Comparison of ENCODE assay signal across 12 cellular contexts in the genomic region with DNA sequence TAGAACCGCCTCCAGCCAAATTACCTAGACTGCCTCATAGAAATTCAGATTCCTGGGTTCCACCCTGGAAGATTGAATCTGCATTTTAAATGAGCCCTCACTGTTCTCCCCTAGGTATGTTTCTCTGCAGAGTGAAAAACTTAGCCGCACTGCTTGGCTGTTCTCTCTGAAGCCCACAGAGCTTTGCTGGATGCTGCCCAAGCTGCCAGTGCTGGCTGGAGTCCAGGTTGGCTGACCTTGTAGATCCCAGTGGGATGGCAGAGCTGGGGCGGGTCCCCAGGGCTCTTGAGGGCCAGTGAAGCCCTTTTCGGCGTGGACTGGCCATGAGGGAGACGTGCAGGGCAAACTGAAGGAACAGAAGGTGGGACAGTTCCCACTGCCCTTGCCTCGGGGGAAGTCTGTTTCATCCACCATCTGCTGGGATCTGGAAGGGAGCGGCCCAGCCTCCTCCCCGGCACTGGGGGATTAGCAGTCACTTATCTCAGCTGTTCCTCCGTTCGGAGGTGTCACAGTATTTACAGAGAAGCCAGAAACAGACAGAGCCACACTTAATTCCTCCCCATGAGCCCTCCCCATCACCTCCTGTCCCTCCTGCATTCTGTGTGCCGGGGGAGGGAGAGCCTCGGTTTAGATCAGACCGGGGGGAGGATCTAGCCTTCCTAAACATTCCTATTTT. TPM values are rescaled to one million over a fixed set of nuclear protein-coding genes. Genes with fewer than 3 reads are reported as not detected.
DNase-seq lines count a peak whose midpoint lies in the region; ATAC-seq and TF ChIP-seq lines count a peak whose summit lies in the region.
"Had no signal": no experiment of that assay in that cellular context is flagged by ENCODE, and none has a peak within 500 bp of the region (broad histone marks: within the 10 kb centered on the region; RNA-seq: fewer than 3 reads in every experiment).

No MANE protein-coding gene starts in this region.

- H3K9me2 ChIP-seq in GM23338 (ENCODE audit: insufficient read depth) (0 out of 2 replicates have a peak, but pooled peaks cover 4% of the 10 kb centered on the region), PC-3 (replicated peaks; ENCODE audit: low read length) (no peaks in the 10 kb centered on the region)

- H3K27ac Mint-ChIP-seq in GM23338: no peak overlapping the region
- no peak overlapping the region for H3K27ac Mint-ChIP-seq in stimulated activated memory B cell treated with anti-CD40 and anti-IgM and Interleukin-4, amounts not matched to agents 10 μg/mL and 1 μg/mL and 100 μg/mL, for 72 hours
- H3K27ac Mint-ChIP-seq: activated naive CD8-positive, alpha-beta T cell treated with anti-CD3 and anti-CD28 coated beads, Interleukin-2, amount 10 ng/mL, durations not matched to agents 7 days and 5 days had no signal

- BruUV-seq in PC-3 (replicated peaks; lab: Mats Ljungman, UMichigan): no TSS peak

- no peaks in the 10 kb centered on the region for H3K36me3 Mint-ChIP-seq in GM23338 (ENCODE audit: low read depth)
- H3K36me3 Mint-ChIP-seq in stimulated activated memory B cell treated with anti-CD40 and anti-IgM and Interleukin-4, amounts not matched to agents 10 μg/mL and 1 μg/mL and 100 μg/mL, for 72 hours: no peaks in the 10 kb centered on the region

- no peak overlapping the region for H3K4me3 Mint-ChIP-seq in GM23338
- no peak overlapping the region for H3K4me3 Mint-ChIP-seq in stimulated activated memory B cell treated with anti-CD40 and anti-IgM and Interleukin-4, amounts not matched to agents 10 μg/mL and 1 μg/mL and 100 μg/mL, for 72 hours
- H3K4me3 Mint-ChIP-seq: activated naive CD8-positive, alpha-beta T cell treated with anti-CD3 and anti-CD28 coated beads, Interleukin-2, amount 10 ng/mL, durations not matched to agents 7 days and 5 days had no signal

- H3K36me3 ChIP-seq in GM23338 (ENCODE audit: insufficient read depth) (no peaks in the 10 kb centered on the region), PC-3 (ENCODE audit: low read depth, low read length) (no peaks in the 10 kb centered on the region)
- H3K36me3 ChIP-seq: esophagus squamous epithelium had no signal

- H3K27me3 Mint-ChIP-seq in GM23338 (ENCODE audit: insufficient read depth, low read depth, poor library complexity): peaks cover 13% of the 10 kb centered on the region
- peaks cover 54% of the 10 kb centered on the region for H3K27me3 Mint-ChIP-seq in stimulated activated memory B cell treated with anti-CD40 and anti-IgM and Interleukin-4, amounts not matched to agents 10 μg/mL and 1 μg/mL and 100 μg/mL, for 72 hours

- no peak overlapping the region for H3K27ac ChIP-seq in GM23338 (ENCODE audit: low read depth)
- no peak overlapping the region for H3K27ac ChIP-seq in PC-3 (ENCODE audit: low read length)

- peaks cover 16% of the 10 kb centered on the region for H3K4me1 Mint-ChIP-seq in GM23338
- peaks cover 6% of the 10 kb centered on the region for H3K4me1 Mint-ChIP-seq in stimulated activated memory B cell treated with anti-CD40 and anti-IgM and Interleukin-4, amounts not matched to agents 10 μg/mL and 1 μg/mL and 100 μg/mL, for 72 hours
- H3K4me1 Mint-ChIP-seq: activated naive CD8-positive, alpha-beta T cell treated with anti-CD3 and anti-CD28 coated beads, Interleukin-2, amount 10 ng/mL, durations not matched to agents 7 days and 5 days had no signal

- peak; percentile 41 for DNase-seq in GM23338 (ENCODE audit: low spot score)
- DNase-seq in OCI-M2 (lab: John Stamatoyannopoulos, UW; ENCODE audit: unreplicated experiment): peak; percentile 20
- peak; percentile 11 for DNase-seq in fibroblast of pulmonary artery (ENCODE audit: low read depth)
- peak; percentile 76 for DNase-seq in retina
- DNase-seq in activated naive CD4-positive, alpha-beta T cell (lab: John Stamatoyannopoulos, UW): no peak
- DNase-seq in PC-3: no peak
- DNase-seq: activated naive CD8-positive, alpha-beta T cell treated with anti-CD3 and anti-CD28 coated beads, Interleukin-2, amount 10 ng/mL, durations not matched to agents 7 days and 5 days; esophagus squamous epithelium; mucosa of descending colon; NCI-H226 had no signal

- H3K4me2 ChIP-seq in GM23338: no peak overlapping the region; the same call in 1 of the 2 replicates
- no peak overlapping the region for H3K4me2 ChIP-seq in PC-3 (ENCODE audit: low read length)

- H2AFZ ChIP-seq in GM23338: peak overlapping the region; percentile 78; the same call in 1 of the 2 replicates
- no peak overlapping the region for H2AFZ ChIP-seq in PC-3 (ENCODE audit: low read length)

- POLR2A ChIA-PET in PC-3 (lab: Charles Lee; ENCODE audit: unreplicated experiment): no interaction called here

- no peaks in the 10 kb centered on the region for H3K9me3 Mint-ChIP-seq in GM23338
- H3K9me3 Mint-ChIP-seq in stimulated activated memory B cell treated with anti-CD40 and anti-IgM and Interleukin-4, amounts not matched to agents 10 μg/mL and 1 μg/mL and 100 μg/mL, for 72 hours: no peaks in the 10 kb centered on the region
- H3K9me3 Mint-ChIP-seq: activated naive CD8-positive, alpha-beta T cell treated with anti-CD3 and anti-CD28 coated beads, Interleukin-2, amount 10 ng/mL, durations not matched to agents 7 days and 5 days had no signal

- H3K79me2 ChIP-seq in GM23338 (replicated peaks; ENCODE audit: insufficient read depth) (no peaks in the 10 kb centered on the region), PC-3 (ENCODE audit: low read length) (no peaks in the 10 kb centered on the region)

- no peak overlapping the region for H3K9ac ChIP-seq in PC-3 (ENCODE audit: low read length)

- H4K20me1 ChIP-seq in GM23338 (replicated peaks; ENCODE audit: insufficient read depth) (no peaks in the 10 kb centered on the region), PC-3 (ENCODE audit: low read length) (no peaks in the 10 kb centered on the region)

- CTCF ChIA-PET in PC-3 (lab: Charles Lee): no interaction called here

- peaks cover 9% of the 10 kb centered on the region; the same call in 1 of the 2 replicates for H3K4me1 ChIP-seq in GM23338 (ENCODE audit: insufficient read depth)
- peaks cover 4% of the 10 kb centered on the region; the same call in 1 of the 2 replicates for H3K4me1 ChIP-seq in PC-3 (ENCODE audit: insufficient read depth, low read length)

- no peak overlapping the region for H3K4me3 ChIP-seq in GM23338
- H3K4me3 ChIP-seq in fibroblast of pulmonary artery (replicated peaks; ENCODE audit: low read depth, low read length): no peak overlapping the region
- H3K4me3 ChIP-seq in PC-3 (ENCODE audit: low read length): no peak overlapping the region
- H3K4me3 ChIP-seq: esophagus squamous epithelium, mucosa of descending colon had no signal

- intact Hi-C loops in PC-3 (cut with micrococcal nuclease): loop anchor here (5.0 to 10.0 kb wide), 2 partner anchors 58 to 174 kb away; no protein-coding TSS in a partner anchor

- H3F3A ChIP-seq in GM23338 (replicated peaks; ENCODE audit: low read depth): no peaks in the 10 kb centered on the region
- no peaks in the 10 kb centered on the region for H3F3A ChIP-seq in PC-3 (ENCODE audit: low read length, unreplicated experiment)

- ATAC-seq in GM23338 (no peak), HG03457 (IDR thresholded peaks at IDR 0.05; ENCODE audit: unreplicated experiment) (no peak), PC-3 (no peak)
- no peak for ATAC-seq in stimulated activated memory B cell treated with anti-CD40 and anti-IgM and Interleukin-4, amounts not matched to agents 10 μg/mL and 1 μg/mL and 100 μg/mL, for 72 hours
- ATAC-seq: mucosa of descending colon had no signal

- TF ChIP-seq CTCF in GM23338 (conservative IDR thresholded peaks at IDR 0.05; ENCODE audit: low read depth in 2 of 2) (no peak), fibroblast of pulmonary artery (IDR thresholded peaks at IDR 0.05; ENCODE audit: low read length, missing control alignments) (no peak), PC-3 (conservative IDR thresholded peaks at IDR 0.05; ENCODE audit: low read depth, low read length) (no peak)

- no peaks in the 10 kb centered on the region for H3K9me3 ChIP-seq in PC-3 (ENCODE audit: low read length)
- H3K9me3 ChIP-seq: esophagus squamous epithelium, mucosa of descending colon had no signal

- peaks cover 26% of the 10 kb centered on the region for H3K27me3 ChIP-seq in GM23338 (ENCODE audit: insufficient read depth)
- H3K27me3 ChIP-seq in PC-3 (ENCODE audit: low read length): peaks cover 26% of the 10 kb centered on the region

TF ChIP-seq in GM23338, 12 proteins besides CTCF, POLR2A, EP300 and RAD21 (continues in another document):
- TF ChIP-seq, protein P1, sequence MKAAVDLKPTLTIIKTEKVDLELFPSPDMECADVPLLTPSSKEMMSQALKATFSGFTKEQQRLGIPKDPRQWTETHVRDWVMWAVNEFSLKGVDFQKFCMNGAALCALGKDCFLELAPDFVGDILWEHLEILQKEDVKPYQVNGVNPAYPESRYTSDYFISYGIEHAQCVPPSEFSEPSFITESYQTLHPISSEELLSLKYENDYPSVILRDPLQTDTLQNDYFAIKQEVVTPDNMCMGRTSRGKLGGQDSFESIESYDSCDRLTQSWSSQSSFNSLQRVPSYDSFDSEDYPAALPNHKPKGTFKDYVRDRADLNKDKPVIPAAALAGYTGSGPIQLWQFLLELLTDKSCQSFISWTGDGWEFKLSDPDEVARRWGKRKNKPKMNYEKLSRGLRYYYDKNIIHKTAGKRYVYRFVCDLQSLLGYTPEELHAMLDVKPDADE (IDR thresholded peaks at IDR 0.05): no peak
- no peak for TF ChIP-seq POLR2AphosphoS5 (IDR thresholded peaks at IDR 0.05; ENCODE audit: low read depth)
- TF ChIP-seq EZH2 (IDR thresholded peaks at IDR 0.05; ENCODE audit: low read depth, unreplicated experiment): no peak

RNA-seq across cellular contexts. Expression of gene ACTC1, which starts 3.9 kb away (rescaled TPM):
- 18.6 and 26.2 TPM in 2 replicates for total RNA-seq in GM23338 (2014; rRNA removed; shearing (Covaris generic))
- 35.9 and 38.3 TPM in 2 replicates for polyA plus RNA-seq in GM23338 (2016; fragmentation: Nextera tagmentation; extraction: Ambion mirVana)
- not detected in 2 replicates for total RNA-seq in PC-3 (2014; rRNA removed)
- total RNA-seq: activated naive CD8-positive, alpha-beta T cell treated with anti-CD3 and anti-CD28 coated beads, Interleukin-2, amount 10 ng/mL, durations not matched to agents 7 days and 5 days had no signal

RNA-seq across cellular contexts. Expression of gene GJD2, which starts 44.5 kb away (rescaled TPM):
- 0.27 and 0.63 TPM in 2 replicates for total RNA-seq in GM23338 (2014; rRNA removed; shearing (Covaris generic))
- 0.29 and 0.38 TPM in 2 replicates for polyA plus RNA-seq in GM23338 (2016; fragmentation: Nextera tagmentation; extraction: Ambion mirVana)
- total RNA-seq in PC-3 (2014; rRNA removed): not detected in 2 replicates
- total RNA-seq: activated naive CD8-positive, alpha-beta T cell treated with anti-CD3 and anti-CD28 coated beads, Interleukin-2, amount 10 ng/mL, durations not matched to agents 7 days and 5 days; esophagus squamous epithelium; mucosa of descending colon had no signal

Comparison
In these comparisons a context has a peak if more than half of its experiments do, and no peak if none do; other contexts are left out.
1. DNase-seq: peak in GM23338 (single experiment), OCI-M2 (single experiment), fibroblast of pulmonary artery (single experiment) and retina (single experiment); none in activated naive CD4-positive, alpha-beta T cell (0 of 4) and PC-3 (single experiment).
2. RNA of gene ACTC1, which starts 3.9 kb away (total RNA-seq): 18.6 to 26.2 TPM in GM23338; not detected in PC-3; every median in the first group is over 10 times any median in the second.